1 cellular context compared by ENCODE assay signal in genomic region chr5:42889311-42889933, GRCh38.
TF ChIP-seq lines count a peak whose summit lies in the region.

No MANE protein-coding gene starts in this region.

TF ChIP-seq in K562, 482 proteins besides CTCF, POLR2A, EP300 and RAD21 (continued from another document and continues in another):
- TF ChIP-seq TEAD4 (IDR thresholded peaks at IDR 0.05; ENCODE audit: low read length) (peak; percentile 70), TEAD4 (CRISPR knock-in tag; IDR thresholded peaks at IDR 0.05; ENCODE audit: borderline replicate concordance) (no peak), KLF6 (CRISPR knock-in tag; IDR thresholded peaks at IDR 0.05; ENCODE audit: borderline replicate concordance) (no peak), CTBP1 (IDR thresholded peaks at IDR 0.05; ENCODE audit: borderline replicate concordance) (no peak), ZNF23 (CRISPR knock-in tag; IDR thresholded peaks at IDR 0.05) (no peak), STAG1 (CRISPR knock-in tag; IDR thresholded peaks at IDR 0.05; ENCODE audit: borderline replicate concordance) (peak; percentile 64; the same call in 1 of the 2 replicates), ARID4B (CRISPR knock-in tag; IDR thresholded peaks at IDR 0.05) (no peak), MLLT1 (IDR thresholded peaks at IDR 0.05) (peak in 1 of 2 experiments; percentile 76; a peak in 1 of 4 replicates), SPI1 (IDR thresholded peaks at IDR 0.05; ENCODE audit: borderline replicate concordance, low read depth, low read length) (no peak), DEAF1 (CRISPR knock-in tag; IDR thresholded peaks at IDR 0.05) (peak; percentile 95), FOXP4 (CRISPR knock-in tag; IDR thresholded peaks at IDR 0.05; ENCODE audit: borderline replicate concordance) (no peak), ZFP36 (IDR thresholded peaks at IDR 0.05; ENCODE audit: low read depth, low read length, partially characterized antibody) (no peak), TAL1 (IDR thresholded peaks at IDR 0.05) (peak; percentile 71), HMGXB4 (CRISPR knock-in tag; IDR thresholded peaks at IDR 0.05) (no peak), NBN (IDR thresholded peaks at IDR 0.05; ENCODE audit: low read depth) (0 out of 2 replicates have a peak, but pooled peaks have one; percentile 52), CBX3 (IDR thresholded peaks at IDR 0.05; ENCODE audit: borderline replicate concordance in 1 of 2, low read length in 2 of 2) (0 out of 3 replicates have a peak, but pooled peaks of 1 of the 2 experiments have one; percentile 37), ZNF12 (CRISPR knock-in tag; IDR thresholded peaks at IDR 0.05) (no peak), SMARCB1 (IDR thresholded peaks at IDR 0.05; ENCODE audit: insufficient read length, low read depth) (no peak), ZNF395 (CRISPR knock-in tag; IDR thresholded peaks at IDR 0.05) (no peak), MYC (IDR thresholded peaks at IDR 0.05; ENCODE audit: low read depth, low read length) (peak; percentile 40; the same call in 1 of the 2 replicates), MYC (CRISPR knock-in tag; IDR thresholded peaks at IDR 0.05; ENCODE audit: borderline replicate concordance, low read depth) (no peak), ZNF609 (CRISPR knock-in tag; IDR thresholded peaks at IDR 0.05; ENCODE audit: borderline replicate concordance) (no peak), MYNN (IDR thresholded peaks at IDR 0.05) (peak; percentile 52; the same call in 1 of the 2 replicates), MYNN (CRISPR knock-in tag; IDR thresholded peaks at IDR 0.05) (no peak), ATF7 (IDR thresholded peaks at IDR 0.05) (peak; percentile 17; the same call in 1 of the 2 replicates), PCBP2 (IDR thresholded peaks at IDR 0.05; ENCODE audit: low read depth, low read length, poor library complexity, severe bottlenecking) (no peak), L3MBTL2 (IDR thresholded peaks at IDR 0.05) (0 out of 2 replicates have a peak, but pooled peaks have one; percentile 10), RBM17 (IDR thresholded peaks at IDR 0.05; ENCODE audit: borderline replicate concordance, low read depth, low read length) (no peak), ZNF263 (CRISPR knock-in tag; IDR thresholded peaks at IDR 0.05; ENCODE audit: borderline replicate concordance) (no peak), CBX1 (IDR thresholded peaks at IDR 0.05; ENCODE audit: low read depth) (no peak), ZEB2 (IDR thresholded peaks at IDR 0.05) (0 out of 2 replicates have a peak, but pooled peaks have one; percentile 34), REST (CRISPR knock-in tag; IDR thresholded peaks at IDR 0.05; ENCODE audit: low read depth) (no peak), BHLHE40 (IDR thresholded peaks at IDR 0.05; ENCODE audit: low read length) (0 out of 2 replicates have a peak, but pooled peaks have one; percentile 13), CHD1 (IDR thresholded peaks at IDR 0.05; ENCODE audit: low read length) (no peak)
